In genomic region chr3:10273697-10274305, GRCh38 we compare ENCODE assay signal across 1 cellular context.
TF ChIP-seq lines count a peak whose summit lies in the region.

No MANE protein-coding gene starts in this region.

TF ChIP-seq in IMR-90, 13 proteins besides CTCF, POLR2A, EP300 and RAD21:
- no peak for TF ChIP-seq RFX5 (IDR thresholded peaks at IDR 0.05; ENCODE audit: low read depth, low read length)
- TF ChIP-seq MXI1 (IDR thresholded peaks at IDR 0.05; ENCODE audit: borderline replicate concordance, low read depth, low read length) = no peak
- TF ChIP-seq MAFK (IDR thresholded peaks at IDR 0.05; ENCODE audit: low read depth, low read length) = 0 out of 2 replicates have a peak, but pooled peaks have one; percentile 20
- no peak for TF ChIP-seq USF2 (IDR thresholded peaks at IDR 0.05; ENCODE audit: low read depth, low read length)
